ENCODE assay signal across 25 cellular contexts in the genomic region with DNA sequence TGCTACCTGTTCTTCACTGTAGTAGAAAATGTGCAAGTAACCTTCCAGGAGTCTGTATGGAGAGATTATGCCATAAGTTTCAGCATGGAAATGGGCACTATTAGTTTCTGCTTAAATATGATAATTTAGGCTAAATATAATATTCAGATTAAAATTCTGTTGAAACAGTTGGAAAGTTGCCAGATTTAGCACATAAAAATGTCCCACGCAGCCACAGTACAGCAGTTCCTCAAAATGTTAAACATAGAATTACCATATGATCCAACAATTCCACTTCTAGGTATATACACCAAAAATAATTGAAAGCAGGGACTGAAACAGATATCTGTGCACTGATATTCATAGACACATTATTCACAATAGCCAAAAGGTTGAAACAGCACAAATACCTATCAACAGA.
DNase-seq lines count a peak whose midpoint lies in the region; ATAC-seq and TF ChIP-seq lines count a peak whose summit lies in the region.
"Had no signal": no experiment of that assay in that cellular context is flagged by ENCODE, and none has a peak within 500 bp of the region (broad histone marks: within the 10 kb centered on the region; RNA-seq: fewer than 3 reads in every experiment).

No MANE protein-coding gene starts in this region.

- H3K9me3 Mint-ChIP-seq in nephron, result peaks cover 14% of the 10 kb centered on the region
- H3K9me3 Mint-ChIP-seq in Calu3 (ENCODE audit: low read depth, unreplicated experiment), result no peaks in the 10 kb centered on the region
- H3K9me3 Mint-ChIP-seq: T-cell had no signal

- no peak overlapping the region for H3K4me3 Mint-ChIP-seq in nephron
- H3K4me3 Mint-ChIP-seq in Calu3 (ENCODE audit: low read depth, unreplicated experiment), result no peak overlapping the region
- H3K4me3 Mint-ChIP-seq: B cell, H9, T-cell had no signal

- H3K4me1 Mint-ChIP-seq in nephron (peaks cover 31% of the 10 kb centered on the region), Calu3 (ENCODE audit: low read depth, unreplicated experiment) (peaks cover 17% of the 10 kb centered on the region)
- H3K4me1 Mint-ChIP-seq: B cell; CD4-positive, CD25-positive, alpha-beta regulatory T cell; T-cell had no signal

- intact Hi-C loops in upper lobe of right lung (cut with DNase I), result no loop called here
- intact Hi-C loops in Calu3 (cut with micrococcal nuclease; ENCODE audit: unreplicated experiment), result no loop called here

- H3K4me1 ChIP-seq in upper lobe of right lung, result peaks cover 28% of the 10 kb centered on the region

- no TSS peak for BruUV-seq in Calu3 (replicated peaks; lab: Mats Ljungman, UMichigan)

- peak; percentile 11 for DNase-seq in NOMO-1 treated with DMSO at 0.1 percent for 48 hours (lab: John Stamatoyannopoulos, UW; ENCODE audit: unreplicated experiment)
- DNase-seq in NOMO-1 treated with dmso at 0.1 percent for 144 hours (lab: John Stamatoyannopoulos, UW; ENCODE audit: unreplicated experiment), result no peak
- peak; percentile 26 for DNase-seq in MV-4-11 (lab: John Stamatoyannopoulos, UW)
- peak; percentile 12 for DNase-seq in superior temporal gyrus (ENCODE audit: extremely low spot score)
- DNase-seq in upper lobe of right lung, result no peak
- DNase-seq in Calu3, result no peak
- no peak for DNase-seq in H7
- DNase-seq: CD4-positive, CD25-positive, alpha-beta regulatory T cell; DMS53; GM23248; H9; KG1; NCI-H1417; NCI-H187; NCI-H2081 treated with DMSO at 0.1 percent for 48 hours; NCI-H2171; NCI-H345; NCI-H524; NCI-H748 treated with DMSO at 0.1 percent for 48 hours; Right ventricle myocardium superior; RPMI8226; T-cell had no signal

- peaks cover 3% of the 10 kb centered on the region for H3K9me3 ChIP-seq in upper lobe of right lung

- H3K36me3 Mint-ChIP-seq in nephron (ENCODE audit: low read depth) (peaks cover 18% of the 10 kb centered on the region), Calu3 (ENCODE audit: insufficient read depth, unreplicated experiment) (no peaks in the 10 kb centered on the region)
- H3K36me3 Mint-ChIP-seq: CD4-positive, CD25-positive, alpha-beta regulatory T cell; T-cell had no signal

- H3K27ac ChIP-seq in upper lobe of right lung, result no peak overlapping the region
- H3K27ac ChIP-seq: 22Rv1, GM23248 had no signal

- TF ChIP-seq CTCF in nephron (IDR thresholded peaks at IDR 0.05; ENCODE audit: unreplicated experiment in 3 of 3) (no peak), upper lobe of right lung (IDR thresholded peaks at IDR 0.05) (no peak), Calu3 (IDR thresholded peaks at IDR 0.05; ENCODE audit: unreplicated experiment) (no peak)

- no peaks in the 10 kb centered on the region for H3K27me3 ChIP-seq in upper lobe of right lung
- H3K27me3 ChIP-seq in H7 (ENCODE audit: control insufficient read depth, insufficient read depth, low read length), result no peaks in the 10 kb centered on the region

- peak overlapping the region in 2 of 3 experiments; percentile 41 to 94 for H3K27ac Mint-ChIP-seq in nephron
- no peak overlapping the region for H3K27ac Mint-ChIP-seq in Calu3 (ENCODE audit: unreplicated experiment)
- H3K27ac Mint-ChIP-seq: B cell; CD4-positive, CD25-positive, alpha-beta regulatory T cell; T-cell had no signal

- peaks cover 9% of the 10 kb centered on the region for H3K27me3 Mint-ChIP-seq in nephron (ENCODE audit: low read depth)
- H3K27me3 Mint-ChIP-seq in Calu3 (ENCODE audit: unreplicated experiment), result no peaks in the 10 kb centered on the region

- no peak for ATAC-seq in upper lobe of right lung
- ATAC-seq: T-cell had no signal

- CTCF ChIA-PET in Calu3 (lab: Charles Lee), result no interaction called here

- H3K36me3 ChIP-seq in upper lobe of right lung (no peaks in the 10 kb centered on the region), H7 (replicated peaks; ENCODE audit: control insufficient read depth, insufficient read depth, low read length) (no peaks in the 10 kb centered on the region)

- H3K4me3 ChIP-seq in upper lobe of right lung (no peak overlapping the region), H7 (ENCODE audit: insufficient read depth, low read depth, low read length) (no peak overlapping the region)
- H3K4me3 ChIP-seq: GM23248 had no signal

Comparison
In these comparisons a context has a peak if more than half of its experiments do, and no peak if none do; other contexts are left out.
1. DNase-seq: peak in NOMO-1 treated with DMSO at 0.1 percent for 48 hours (single experiment), MV-4-11 (single experiment) and superior temporal gyrus (single experiment); none in NOMO-1 treated with dmso at 0.1 percent for 144 hours (single experiment), upper lobe of right lung (single experiment), Calu3 (single experiment) and H7 (single experiment).